Comparison of ENCODE assay signal across 33 cellular contexts in genomic region chr14:73778736-73779135, GRCh38.
DNase-seq lines count a peak whose midpoint lies in the region; ATAC-seq, FAIRE-seq and TF ChIP-seq lines count a peak whose summit lies in the region.
"Had no signal": no experiment of that assay in that cellular context is flagged by ENCODE, and none has a peak within 500 bp of the region (broad histone marks: within the 10 kb centered on the region; RNA-seq: fewer than 3 reads in every experiment).

No MANE protein-coding gene starts in this region.

- 87 to 93% (median 90%) methylated on average over 3 of the region's 3 CpGs for WGBS in spleen, 5 donors

- intact Hi-C loops in activated B cell treated with CpG ODN at 0.5 μM for 24 hours (cut with micrococcal nuclease) (no loop called here), spleen (cut with DNase I; ENCODE audit: low total_unique reads) (no loop called here)
- intact Hi-C loops in naive thymus-derived CD4-positive, alpha-beta T cell (cut with micrococcal nuclease), result no loop called here

- no peaks in the 10 kb centered on the region for H3K9me3 ChIP-seq in CD4-positive, CD25-positive, alpha-beta regulatory T cell (ENCODE audit: control insufficient read depth in 2 of 2, low read length in 2 of 2)
- no peaks in the 10 kb centered on the region for H3K9me3 ChIP-seq in naive thymus-derived CD4-positive, alpha-beta T cell (ENCODE audit: control insufficient read depth in 2 of 3, low read length in 3 of 3)
- no peaks in the 10 kb centered on the region for H3K9me3 ChIP-seq in spleen
- H3K9me3 ChIP-seq: breast epithelium, pancreas, stomach, tibial artery had no signal

- no peaks in the 10 kb centered on the region for H3K36me3 Mint-ChIP-seq in CD4-positive, CD25-positive, alpha-beta regulatory T cell
- peaks cover 3% of the 10 kb centered on the region for H3K36me3 Mint-ChIP-seq in activated B cell treated with CpG ODN at 0.5 μM for 24 hours (ENCODE audit: low read depth)
- peaks cover 0 to 11% (median 0%) of the 10 kb centered on the region in 5 donors for H3K36me3 Mint-ChIP-seq in naive thymus-derived CD4-positive, alpha-beta T cell
- H3K36me3 Mint-ChIP-seq: natural killer cell treated with Interleukin-12 subunit alpha and Interleukin-12 subunit beta and Interleukin-15 and Interleukin-18, amount 100 ng/mL, for 72 hours had no signal

- POLR2A ChIA-PET in activated B cell treated with CpG ODN at 0.5 μM for 24 hours (lab: Charles Lee), result interaction anchor here (0.8 to 2.8 kb wide), 6 partner anchors 8 to 39 kb away, joined by 5 to 44 read pairs (median 5); a partner anchor contains a TSS
- POLR2A ChIA-PET in naive thymus-derived CD4-positive, alpha-beta T cell (lab: Charles Lee), result interaction anchor here (0.6 to 9.7 kb wide), 3 partner anchors 7 to 20 kb away, joined by 3 to 137 read pairs (median 9); no protein-coding TSS in a partner anchor

- no peaks in the 10 kb centered on the region for H3K27me3 ChIP-seq in CD4-positive, CD25-positive, alpha-beta regulatory T cell (ENCODE audit: control insufficient read depth, insufficient read depth, low read length)
- no peaks in the 10 kb centered on the region for H3K27me3 ChIP-seq in naive thymus-derived CD4-positive, alpha-beta T cell (ENCODE audit: control insufficient read depth in 2 of 2, insufficient read depth in 2 of 2, low read length in 2 of 2)
- no peaks in the 10 kb centered on the region for H3K27me3 ChIP-seq in spleen (replicated peaks in 1 of 7)
- H3K27me3 ChIP-seq: breast epithelium, hepatocyte, pancreas, stomach, tibial artery had no signal

- peak overlapping the region in 1 of 4 donors; percentile 42 for H3K4me3 Mint-ChIP-seq in CD4-positive, CD25-positive, alpha-beta regulatory T cell
- no peak overlapping the region for H3K4me3 Mint-ChIP-seq in activated B cell treated with CpG ODN at 0.5 μM for 24 hours
- H3K4me3 Mint-ChIP-seq in naive thymus-derived CD4-positive, alpha-beta T cell, result peak overlapping the region in 3 of 10 donors; percentile 15 to 20 (median 15)
- H3K4me3 Mint-ChIP-seq: H9; mesothelial cell of epicardium; natural killer cell treated with Interleukin-12 subunit alpha and Interleukin-12 subunit beta and Interleukin-15 and Interleukin-18, amount 100 ng/mL, for 72 hours; WTC11 had no signal

- peaks cover 20 to 85% (median 55%) of the 10 kb centered on the region in 4 donors for H3K4me1 Mint-ChIP-seq in CD4-positive, CD25-positive, alpha-beta regulatory T cell
- H3K4me1 Mint-ChIP-seq in activated B cell treated with CpG ODN at 0.5 μM for 24 hours, result peaks cover 70% of the 10 kb centered on the region
- H3K4me1 Mint-ChIP-seq in naive thymus-derived CD4-positive, alpha-beta T cell, result peaks cover 60 to 83% (median 73%) of the 10 kb centered on the region in 7 donors

- DNase-seq in CD4-positive, CD25-positive, alpha-beta regulatory T cell, result no peak
- DNase-seq in GM19239 (ENCODE audit: insufficient read length, low spot score), result no peak
- DNase-seq in activated B cell treated with CpG ODN at 0.5 μM for 24 hours, result no peak
- DNase-seq in naive thymus-derived CD4-positive, alpha-beta T cell, result no peak
- no peak for DNase-seq in NCI-H345 treated with DMSO at 0.1 percent for 48 hours (lab: John Stamatoyannopoulos, UW; ENCODE audit: unreplicated experiment)
- DNase-seq in spleen, result no peak
- DNase-seq: activated CD4-positive, alpha-beta T cell treated with anti-CD3 and anti-CD28 coated beads, Interleukin-2, amount 50 U/mL, for 48 hours; activated gamma-delta T cell treated with Interleukin-2 at 50 U/mL for 16 hours; activated T-cell treated with anti-CD3 and anti-CD28 coated beads for 4 hours; amygdala; DND-41; effector memory CD4-positive, alpha-beta T cell; H9; NCI-H1105 treated with DMSO at 0.1 percent for 48 hours; NCI-H2029 treated with DMSO at 0.1 percent for 48 hours; NCI-H2227 treated with DMSO at 0.1 percent for 48 hours; NCI-H748 treated with DMSO at 0.1 percent for 48 hours; right cardiac atrium; stimulated activated CD4-positive, alpha-beta T cell treated with anti-CD3 and anti-CD28 coated beads, Interleukin-4, amount 100 ng/mL, for 4 hours; stomach; T1000; tibial artery had no signal

- no peaks in the 10 kb centered on the region for H3K36me3 ChIP-seq in CD4-positive, CD25-positive, alpha-beta regulatory T cell (ENCODE audit: control insufficient read depth, insufficient read depth, low read length)
- peaks cover 0 to 7% (median 0%) of the 10 kb centered on the region in 3 experiments for H3K36me3 ChIP-seq in naive thymus-derived CD4-positive, alpha-beta T cell (ENCODE audit: control insufficient read depth in 2 of 3, insufficient read depth in 3 of 3, low read length in 3 of 3)
- peaks cover 0 to 8% (median 0%) of the 10 kb centered on the region in 6 donors for H3K36me3 ChIP-seq in spleen
- H3K36me3 ChIP-seq: breast epithelium, pancreas, stomach, tibial artery had no signal

- CTCF ChIA-PET in activated B cell treated with CpG ODN at 0.5 μM for 24 hours (lab: Charles Lee), result interaction anchor here (1.2 to 4.5 kb wide), 3 partner anchors 22 to 49 kb away, joined by 4 to 90 read pairs (median 30); no protein-coding TSS in a partner anchor
- CTCF ChIA-PET in naive thymus-derived CD4-positive, alpha-beta T cell (lab: Charles Lee), result interaction anchor here (0.6 to 3.1 kb wide), 3 partner anchors 11 to 50 kb away, joined by 5 to 17 read pairs (median 12); no protein-coding TSS in a partner anchor

- H3K4me1 ChIP-seq in CD4-positive, CD25-positive, alpha-beta regulatory T cell (ENCODE audit: control insufficient read depth, insufficient read depth, low read length, poor library complexity, severe bottlenecking), result peaks cover 37% of the 10 kb centered on the region
- H3K4me1 ChIP-seq in naive thymus-derived CD4-positive, alpha-beta T cell (ENCODE audit: control insufficient read depth in 2 of 2, insufficient read depth in 2 of 2, low read length in 2 of 2), result peaks cover 37 to 51% of the 10 kb centered on the region in 2 donors
- peaks cover 47 to 97% (median 80%) of the 10 kb centered on the region in 6 donors for H3K4me1 ChIP-seq in spleen

- no peak for ATAC-seq in CD4-positive, CD25-positive, alpha-beta regulatory T cell (ENCODE audit: low read depth in 2 of 2)
- ATAC-seq in activated B cell treated with CpG ODN at 0.5 μM for 24 hours (ENCODE audit: low read depth) (no peak), GM21825 (IDR thresholded peaks at IDR 0.05; ENCODE audit: unreplicated experiment) (no peak)
- ATAC-seq in naive thymus-derived CD4-positive, alpha-beta T cell, result no peak
- ATAC-seq: left lobe of liver; natural killer cell treated with Interleukin-12 subunit alpha and Interleukin-12 subunit beta and Interleukin-15 and Interleukin-18, amount 100 ng/mL, for 72 hours; pancreas; right cardiac atrium; Right ventricle myocardium inferior; WTC11 had no signal

- H3K27me3 Mint-ChIP-seq in CD4-positive, CD25-positive, alpha-beta regulatory T cell, result no peaks in the 10 kb centered on the region
- H3K27me3 Mint-ChIP-seq in activated B cell treated with CpG ODN at 0.5 μM for 24 hours, result no peaks in the 10 kb centered on the region
- H3K27me3 Mint-ChIP-seq in naive thymus-derived CD4-positive, alpha-beta T cell, result no peaks in the 10 kb centered on the region
- H3K27me3 Mint-ChIP-seq: natural killer cell treated with Interleukin-12 subunit alpha and Interleukin-12 subunit beta and Interleukin-15 and Interleukin-18, amount 100 ng/mL, for 72 hours had no signal

- no peaks in the 10 kb centered on the region for H3K9me3 Mint-ChIP-seq in CD4-positive, CD25-positive, alpha-beta regulatory T cell
- no peaks in the 10 kb centered on the region for H3K9me3 Mint-ChIP-seq in activated B cell treated with CpG ODN at 0.5 μM for 24 hours
- no peaks in the 10 kb centered on the region for H3K9me3 Mint-ChIP-seq in naive thymus-derived CD4-positive, alpha-beta T cell
- H3K9me3 Mint-ChIP-seq: H9; mesothelial cell of epicardium; natural killer cell treated with Interleukin-12 subunit alpha and Interleukin-12 subunit beta and Interleukin-15 and Interleukin-18, amount 100 ng/mL, for 72 hours; WTC11 had no signal

- H3K4me3 ChIP-seq in CD4-positive, CD25-positive, alpha-beta regulatory T cell (ENCODE audit: low read depth, low read length), result no peak overlapping the region
- H3K4me3 ChIP-seq in naive thymus-derived CD4-positive, alpha-beta T cell (ENCODE audit: low read length), result no peak overlapping the region
- H3K4me3 ChIP-seq in spleen, result no peak overlapping the region
- H3K4me3 ChIP-seq: breast epithelium, hepatocyte, pancreas, stomach, tibial artery had no signal

- peak overlapping the region in 2 of 3 donors; percentile 24 to 94 for H3K27ac Mint-ChIP-seq in CD4-positive, CD25-positive, alpha-beta regulatory T cell
- H3K27ac Mint-ChIP-seq in activated B cell treated with CpG ODN at 0.5 μM for 24 hours, result peak overlapping the region; percentile 9
- H3K27ac Mint-ChIP-seq in naive thymus-derived CD4-positive, alpha-beta T cell, result peak overlapping the region in 7 of 9 donors; percentile 9 to 87 (median 47)
- H3K27ac Mint-ChIP-seq: H9, mesothelial cell of epicardium, WTC11 had no signal

- TF ChIP-seq POLR2A in spleen (IDR thresholded peaks at IDR 0.05), result no peak

- no peak overlapping the region for H3K27ac ChIP-seq in CD4-positive, CD25-positive, alpha-beta regulatory T cell (ENCODE audit: insufficient read depth, low read length, poor library complexity, severe bottlenecking)
- no peak overlapping the region for H3K27ac ChIP-seq in naive thymus-derived CD4-positive, alpha-beta T cell (ENCODE audit: low read depth, low read length)
- H3K27ac ChIP-seq in spleen, result peak overlapping the region in 4 of 8 donors; percentile 26 to 63 (median 38)
- H3K27ac ChIP-seq: breast epithelium, hepatocyte, pancreas, tibial artery had no signal

- TF ChIP-seq CTCF in activated B cell treated with CpG ODN at 0.5 μM for 24 hours (IDR thresholded peaks at IDR 0.05), result no peak
- TF ChIP-seq CTCF in spleen (IDR thresholded peaks at IDR 0.05 in 8 of 11, conservative IDR thresholded peaks at IDR 0.05 in 3 of 11), result no peak

- FAIRE-seq in GM19239 (lab: Jason Lieb, UNC), result peak; percentile 59
- FAIRE-seq: colon, frontal cortex, pancreas had no signal

Comparison
In these comparisons a context has a peak if more than half of its experiments do, and no peak if none do; other contexts are left out.
1. H3K27ac Mint-ChIP-seq: peak in every context shown above with its lines; median percentile 59 in CD4-positive, CD25-positive, alpha-beta regulatory T cell; 47 in naive thymus-derived CD4-positive, alpha-beta T cell; 9 in activated B cell treated with CpG ODN at 0.5 μM for 24 hours.